ENCODE assay signal across 18 cellular contexts in genomic region chr7:25643770-25644394, GRCh38.
DNase-seq lines count a peak whose midpoint lies in the region; ATAC-seq and TF ChIP-seq lines count a peak whose summit lies in the region.
"Had no signal": no experiment of that assay in that cellular context is flagged by ENCODE, and none has a peak within 500 bp of the region (broad histone marks: within the 10 kb centered on the region; RNA-seq: fewer than 3 reads in every experiment).

No MANE protein-coding gene starts in this region.

- H3K27me3 Mint-ChIP-seq in WTC11 (ENCODE audit: low read depth), result no peaks in the 10 kb centered on the region; the same call in 1 of the 2 replicates
- H3K27me3 Mint-ChIP-seq in MCF 10A (ENCODE audit: insufficient read depth, unreplicated experiment), result peaks cover 14% of the 10 kb centered on the region

- DNase-seq in CD1c-positive myeloid dendritic cell (ENCODE audit: extremely low spot score) (peak; percentile 2), WTC11 (ENCODE audit: low spot score) (no peak), lung (ENCODE audit: low spot score) (no peak), retina (no peak), HuH-7.5 (ENCODE audit: low spot score) (no peak), activated gamma-delta T cell treated with Interleukin-2 at 50 U/mL for 16 hours (no peak), MCF 10A (ENCODE audit: unreplicated experiment) (no peak)
- DNase-seq: COR-L47, EL, H9, NCI-H1092, NCI-H2081 treated with DMSO at 0.1 percent for 48 hours, NCI-H510A, OCI-M1, RPMI8226, SW 1271 had no signal

- H3K4me3 Mint-ChIP-seq in WTC11, result no peak overlapping the region
- no peak overlapping the region for H3K4me3 Mint-ChIP-seq in MCF 10A (ENCODE audit: unreplicated experiment)
- H3K4me3 Mint-ChIP-seq: H9 had no signal

- POLR2A ChIA-PET in WTC11 (lab: Charles Lee) (no interaction called here), MCF 10A (lab: Yijun Ruan, JAX) (no interaction called here)

- H3K4me2 ChIP-seq in Loucy (ENCODE audit: low read depth, low read length, poor library complexity, severe bottlenecking), result peak overlapping the region; percentile 33

- H3K36me3 Mint-ChIP-seq in WTC11 (no peaks in the 10 kb centered on the region), MCF 10A (ENCODE audit: insufficient read depth, unreplicated experiment) (no peaks in the 10 kb centered on the region)

- H2AFZ ChIP-seq in Loucy (ENCODE audit: low read length), result peak overlapping the region; percentile 58

- no peaks in the 10 kb centered on the region for H3K36me3 ChIP-seq in Loucy (ENCODE audit: insufficient read depth, low read length)
- H3K36me3 ChIP-seq in lung (ENCODE audit: control insufficient read depth in 2 of 2, insufficient read depth in 2 of 2, low read length in 2 of 2), result no peaks in the 10 kb centered on the region

- no peaks in the 10 kb centered on the region for H4K20me1 ChIP-seq in Loucy (ENCODE audit: insufficient read depth, low read length, poor library complexity, severe bottlenecking)

- no peaks in the 10 kb centered on the region for H3K9me2 ChIP-seq in Loucy (replicated peaks; ENCODE audit: low read depth, low read length)

- ATAC-seq in WTC11 (no peak), lung (ENCODE audit: insufficient read depth, low FRiP score) (peak; percentile 27)

- H3K4me3 ChIP-seq in Loucy (ENCODE audit: low read length, poor library complexity, severe bottlenecking) (peak overlapping the region; percentile 10), lung (no peak overlapping the region)

- H3K9ac ChIP-seq in Loucy (ENCODE audit: low read depth, low read length, poor library complexity, severe bottlenecking), result peak overlapping the region; percentile 34

- no peaks in the 10 kb centered on the region for H3K79me2 ChIP-seq in Loucy (ENCODE audit: insufficient read depth, low read length)

- H3K4me1 ChIP-seq in Loucy (ENCODE audit: insufficient read depth, low read length, poor library complexity, severe bottlenecking) (peaks cover 70% of the 10 kb centered on the region), lung (ENCODE audit: control insufficient read depth in 2 of 2, insufficient read depth in 2 of 2, low read length in 2 of 2) (peaks cover 0 to 1% of the 10 kb centered on the region in 2 donors)

- H3K27ac ChIP-seq in lung (ENCODE audit: low read depth in 1 of 2, low read length in 1 of 2), result peak overlapping the region in 1 of 2 donors; percentile 10
- H3K27ac ChIP-seq: C4-2B had no signal

- H3K9me3 Mint-ChIP-seq in WTC11, result no peaks in the 10 kb centered on the region
- H3K9me3 Mint-ChIP-seq in MCF 10A (ENCODE audit: unreplicated experiment), result no peaks in the 10 kb centered on the region
- H3K9me3 Mint-ChIP-seq: H9 had no signal

- WGBS in lung, 2 donors, result 53 to 65% methylated on average over 7 of the region's 7 CpGs

- BruUV-seq in MCF 10A (replicated peaks; lab: Mats Ljungman, UMichigan), result no TSS peak

- intact Hi-C loops in MCF 10A (cut with micrococcal nuclease), result no loop called here

- H3K4me1 Mint-ChIP-seq in WTC11 (0 out of 2 replicates have a peak, but pooled peaks cover 4% of the 10 kb centered on the region), MCF 10A (ENCODE audit: insufficient read depth, unreplicated experiment) (no peaks in the 10 kb centered on the region)
- H3K4me1 Mint-ChIP-seq: H9 had no signal

- TF ChIP-seq CTCF in Loucy (conservative IDR thresholded peaks at IDR 0.05; ENCODE audit: low read length) (no peak), WTC11 (IDR thresholded peaks at IDR 0.05) (no peak), lung (IDR thresholded peaks at IDR 0.05; ENCODE audit: control extremely low read depth, extremely low read depth) (no peak), MCF 10A (IDR thresholded peaks at IDR 0.05; ENCODE audit: unreplicated experiment) (no peak)

- no peak overlapping the region for H3K27ac Mint-ChIP-seq in WTC11
- H3K27ac Mint-ChIP-seq in MCF 10A (ENCODE audit: low read depth, unreplicated experiment), result no peak overlapping the region
- H3K27ac Mint-ChIP-seq: H9 had no signal

- no peaks in the 10 kb centered on the region for H3K9me3 ChIP-seq in Loucy (ENCODE audit: insufficient read depth, low read depth, low read length)
- no peaks in the 10 kb centered on the region for H3K9me3 ChIP-seq in lung (ENCODE audit: control insufficient read depth in 2 of 2, insufficient read depth in 1 of 2, low read length in 1 of 2)

- CTCF ChIA-PET in WTC11 (lab: Charles Lee), result interaction anchor here (1.2 kb wide), 1 partner anchor 211 kb away, joined by 3 read pairs; no protein-coding TSS in a partner anchor
- CTCF ChIA-PET in MCF 10A (lab: Yijun Ruan, JAX), result no interaction called here

- no peaks in the 10 kb centered on the region for H3K27me3 ChIP-seq in Loucy (ENCODE audit: insufficient read depth, low read length, poor library complexity, severe bottlenecking)
- H3K27me3 ChIP-seq in lung (ENCODE audit: control insufficient read depth, insufficient read depth), result no peaks in the 10 kb centered on the region

- H3F3A ChIP-seq in Loucy (ENCODE audit: low read depth), result no peaks in the 10 kb centered on the region

TF ChIP-seq in WTC11, 78 proteins besides CTCF, POLR2A, EP300 and RAD21:
- no peak for TF ChIP-seq USF1 (CRISPR knock-in tag; IDR thresholded peaks at IDR 0.05)
- TF ChIP-seq ZBTB43 (CRISPR knock-in tag; IDR thresholded peaks at IDR 0.05), result no peak
- no peak for TF ChIP-seq NFATC4 (CRISPR knock-in tag; IDR thresholded peaks at IDR 0.05)
- TF ChIP-seq ESRRA (CRISPR knock-in tag; IDR thresholded peaks at IDR 0.05; ENCODE audit: borderline replicate concordance), result no peak
- 0 out of 2 replicates have a peak, but pooled peaks have one; percentile 16 for TF ChIP-seq USF2 (CRISPR knock-in tag; IDR thresholded peaks at IDR 0.05)
- TF ChIP-seq ATF6 (CRISPR knock-in tag; IDR thresholded peaks at IDR 0.05), result no peak
- TF ChIP-seq ZNF121 (CRISPR knock-in tag; IDR thresholded peaks at IDR 0.05), result no peak
